11 cellular contexts compared by ENCODE assay signal in the genomic region with DNA sequence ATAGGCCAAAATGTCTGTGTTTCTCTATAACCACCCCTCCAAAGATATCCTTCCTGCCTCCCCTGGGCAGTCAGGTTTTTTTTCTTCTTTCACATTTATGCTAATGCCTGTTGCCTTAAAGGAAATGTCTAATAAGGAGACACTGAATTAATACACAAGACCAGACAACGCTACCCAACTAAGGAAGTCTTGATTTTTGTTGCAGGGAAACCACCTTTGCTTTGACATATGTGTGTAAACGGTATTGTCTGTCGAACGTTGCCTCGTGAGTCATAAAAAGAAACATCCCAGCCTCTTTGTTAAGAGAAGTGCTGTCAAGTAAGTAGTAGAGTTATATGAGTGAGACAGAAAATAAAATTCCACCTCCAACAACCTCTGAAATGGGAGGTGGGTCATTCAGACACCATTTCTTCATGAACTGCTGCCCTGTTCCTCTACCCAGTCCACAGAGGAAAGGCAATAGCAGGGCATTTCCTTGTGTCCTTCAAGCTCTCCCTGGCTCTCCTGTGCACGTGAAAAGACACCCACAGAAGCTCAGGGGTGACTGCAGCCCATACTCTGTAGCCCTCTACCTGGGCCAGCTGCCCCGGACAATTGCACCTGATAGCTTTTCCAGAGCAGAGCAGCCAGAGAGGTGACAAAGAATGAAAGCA. TPM values are rescaled to one million over a fixed set of nuclear protein-coding genes. Genes with fewer than 3 reads are reported as not detected.
DNase-seq lines count a peak whose midpoint lies in the region; ATAC-seq, FAIRE-seq and TF ChIP-seq lines count a peak whose summit lies in the region.
"Had no signal": no experiment of that assay in that cellular context is flagged by ENCODE, and none has a peak within 500 bp of the region (broad histone marks: within the 10 kb centered on the region; RNA-seq: fewer than 3 reads in every experiment).

No MANE protein-coding gene starts in this region.

- no peak overlapping the region for H3K9ac ChIP-seq in astrocyte (ENCODE audit: low read length)

- H3K4me1 Mint-ChIP-seq in astrocyte (ENCODE audit: low read depth, unreplicated experiment), result no peaks in the 10 kb centered on the region

- H3K9me3 ChIP-seq in astrocyte (ENCODE audit: insufficient read depth, low read depth, low read length), result peaks cover 4% of the 10 kb centered on the region
- H3K9me3 ChIP-seq in small intestine (ENCODE audit: control insufficient read depth, low read depth), result no peaks in the 10 kb centered on the region
- no peaks in the 10 kb centered on the region for H3K9me3 ChIP-seq in testis

- H3K36me3 ChIP-seq in astrocyte (ENCODE audit: insufficient read depth, low read length) (no peaks in the 10 kb centered on the region), small intestine (ENCODE audit: control insufficient read depth in 2 of 2, insufficient read depth in 2 of 2, low read length in 2 of 2) (no peaks in the 10 kb centered on the region), testis (ENCODE audit: low read depth, missing control alignments) (no peaks in the 10 kb centered on the region)

- peak overlapping the region; percentile 4 for H2AFZ ChIP-seq in astrocyte (ENCODE audit: low read depth, low read length)

- H3K27ac Mint-ChIP-seq in astrocyte (ENCODE audit: unreplicated experiment), result no peak overlapping the region

- no peaks in the 10 kb centered on the region for H4K20me1 ChIP-seq in astrocyte (ENCODE audit: insufficient read depth, low read length)

- H3K27me3 ChIP-seq in astrocyte (ENCODE audit: insufficient read depth, low read length), result no peaks in the 10 kb centered on the region
- H3K27me3 ChIP-seq in small intestine (ENCODE audit: control insufficient read depth in 2 of 2, insufficient read depth in 2 of 2, low read length in 2 of 2), result no peaks in the 10 kb centered on the region
- no peaks in the 10 kb centered on the region for H3K27me3 ChIP-seq in testis

- H3K79me2 ChIP-seq in astrocyte (ENCODE audit: insufficient read depth, low read length), result no peaks in the 10 kb centered on the region

- ATAC-seq in GM19328 (IDR thresholded peaks at IDR 0.05; ENCODE audit: unreplicated experiment) (peak; percentile 80), HG03095 (IDR thresholded peaks at IDR 0.05; ENCODE audit: unreplicated experiment) (peak; percentile 98), HG03025 (IDR thresholded peaks at IDR 0.05; ENCODE audit: low FRiP score, unreplicated experiment) (no peak)
- ATAC-seq: left ventricle myocardium superior, SK-N-SH treated with all-trans-retinoic acid at 6 μM for 48 hours had no signal

- H3K4me3 ChIP-seq in astrocyte (ENCODE audit: insufficient read depth, low read depth, low read length) (no peak overlapping the region), small intestine (ENCODE audit: low read depth in 1 of 2, low read length in 2 of 2) (no peak overlapping the region), testis (no peak overlapping the region)

- 39 to 55% (median 47%) methylated on average over 7 of the region's 7 CpGs for WGBS in small intestine, 3 donors
- 67 to 73% methylated on average over 7 of the region's 7 CpGs for WGBS in testis, 2 donors

- TF ChIP-seq CTCF in GM10266 (IDR thresholded peaks at IDR 0.05; ENCODE audit: control insufficient read depth, insufficient read depth, low read depth, missing control alignments) (no peak), astrocyte (IDR thresholded peaks at IDR 0.05; ENCODE audit: insufficient read depth, low read depth, low read length) (no peak), testis (IDR thresholded peaks at IDR 0.05) (no peak)

- H3K4me3 Mint-ChIP-seq in astrocyte (ENCODE audit: unreplicated experiment), result no peak overlapping the region

- intact Hi-C loops in testis (cut with DNase I; ENCODE audit: low total_unique reads), result no loop called here

- H3K36me3 Mint-ChIP-seq in astrocyte (ENCODE audit: low read depth, unreplicated experiment), result peaks cover 2% of the 10 kb centered on the region

- DNase-seq in GM10266 (ENCODE audit: extremely low spot score), result peak; percentile 25
- no peak for DNase-seq in astrocyte (ENCODE audit: low read depth)
- DNase-seq in occipital lobe (lab: John Stamatoyannopoulos, UW), result no peak
- DNase-seq in small intestine, result no peak
- no peak for DNase-seq in testis
- DNase-seq: cerebellar nuclear complex, left ventricle myocardium superior had no signal

- H3K27ac ChIP-seq in astrocyte (ENCODE audit: low read depth, low read length) (no peak overlapping the region), small intestine (ENCODE audit: low read depth in 1 of 2, low read length in 1 of 2) (no peak overlapping the region), testis (no peak overlapping the region)

- H3K27me3 Mint-ChIP-seq in astrocyte (ENCODE audit: low read depth, unreplicated experiment), result peaks cover 6% of the 10 kb centered on the region

- H3K4me2 ChIP-seq in astrocyte (ENCODE audit: low read length), result no peak overlapping the region

- peaks cover 11% of the 10 kb centered on the region for H3K9me3 Mint-ChIP-seq in astrocyte (ENCODE audit: unreplicated experiment)

- TF ChIP-seq POLR2A in testis (IDR thresholded peaks at IDR 0.05), result no peak

- H3K4me1 ChIP-seq in astrocyte (ENCODE audit: insufficient read depth, low read length), result no peaks in the 10 kb centered on the region
- H3K4me1 ChIP-seq in small intestine (ENCODE audit: control insufficient read depth in 2 of 2, insufficient read depth in 1 of 2, low read depth in 1 of 2, low read length in 1 of 2), result no peaks in the 10 kb centered on the region
- H3K4me1 ChIP-seq in testis, result no peaks in the 10 kb centered on the region

- FAIRE-seq in astrocyte (lab: Jason Lieb, UNC) (no peak), small intestine (lab: Jason Lieb, UNC) (no peak)

RNA-seq across cellular contexts. Expression of gene ST8SIA6, which starts 10.2 kb away (rescaled TPM):
- total RNA-seq in astrocyte (0.12 TPM in 1 of 2 replicates, not detected in the other), occipital lobe (16.2 TPM), testis (1 to 10 TPM in 1 of 2 donors, under 1 TPM in 1; 0.87 to 1.6 TPM)
- polyA plus RNA-seq in small intestine (1 to 10 TPM in 1 of 3 donors, not detected in 2; 1.5 TPM), testis (ENCODE audit: insufficient read depth, low read depth, low replicate concordance) (0.84 TPM)
